In the genomic region with DNA sequence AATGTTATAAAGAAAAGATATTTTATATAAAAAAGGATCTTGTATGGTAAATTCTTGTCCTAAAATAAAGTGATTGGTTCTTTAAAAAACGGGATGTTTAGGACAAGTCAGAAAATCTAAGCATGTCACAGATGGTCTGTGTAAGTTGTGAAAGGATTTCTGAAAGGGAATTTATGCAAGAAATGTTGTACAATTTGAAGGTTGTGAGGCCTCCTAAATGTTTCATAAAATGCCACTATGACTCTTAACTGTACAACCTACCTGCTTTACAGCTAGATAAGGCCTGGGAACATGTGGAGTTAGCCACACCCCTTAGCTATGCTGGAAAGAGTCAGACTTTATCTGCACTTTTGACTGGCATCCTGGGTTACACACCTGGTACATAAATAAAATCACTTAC, we compare ENCODE assay signal across 36 cellular contexts.
"Had no signal": no experiment of that assay in that cellular context is flagged by ENCODE, and none has a peak within 500 bp of the region (broad histone marks: within the 10 kb centered on the region; RNA-seq: fewer than 3 reads in every experiment).

No MANE protein-coding gene starts in this region.

- H3K4me1 ChIP-seq: colonic mucosa had no signal

- H3K36me3 ChIP-seq: brain microvascular endothelial cell, cardiac muscle cell, colonic mucosa, MG63, WERI-Rb-1 had no signal

- H3K9me3 Mint-ChIP-seq: activated CD4-positive, alpha-beta memory T cell treated with anti-CD3 and anti-CD28 coated beads, Interleukin-2, amount 10 ng/mL, durations not matched to agents 7 days and 5 days; activated naive CD4-positive, alpha-beta T cell treated with anti-CD3 and anti-CD28 coated beads, Interleukin-2, amount 10 ng/mL, durations not matched to agents 7 days and 5 days; activated naive CD8-positive, alpha-beta T cell treated with anti-CD3 and anti-CD28 coated beads, Interleukin-2, amount 50 U/mL, for 24 hours; central memory CD8-positive, alpha-beta T cell had no signal

- H3K36me3 Mint-ChIP-seq: activated CD8-positive, alpha-beta memory T cell treated with anti-CD3 and anti-CD28 coated beads, Interleukin-2, amount 10 ng/mL, durations not matched to agents 7 days and 5 days; activated naive CD4-positive, alpha-beta T cell treated with anti-CD3 and anti-CD28 coated beads, Interleukin-2, amount 10 ng/mL, durations not matched to agents 7 days and 5 days; activated naive CD8-positive, alpha-beta T cell had no signal

- ATAC-seq: activated CD8-positive, alpha-beta memory T cell treated with anti-CD3 and anti-CD28 coated beads, Interleukin-2, amount 10 ng/mL, durations not matched to agents 7 days and 5 days; activated naive CD8-positive, alpha-beta T cell treated with anti-CD3 and anti-CD28 coated beads, Interleukin-2, amount 50 U/mL, for 24 hours had no signal

- H3K27ac ChIP-seq: brain microvascular endothelial cell, cardiac muscle cell, colonic mucosa, WERI-Rb-1 had no signal

- H3K9me3 ChIP-seq: colonic mucosa, MG63 had no signal

- H3K4me3 Mint-ChIP-seq: activated CD4-positive, alpha-beta memory T cell treated with anti-CD3 and anti-CD28 coated beads, Interleukin-2, amount 10 ng/mL, durations not matched to agents 7 days and 5 days; activated CD8-positive, alpha-beta memory T cell treated with anti-CD3 and anti-CD28 coated beads, Interleukin-2, amount 10 ng/mL, durations not matched to agents 7 days and 5 days; activated naive CD4-positive, alpha-beta T cell treated with anti-CD3 and anti-CD28 coated beads, Interleukin-2, amount 10 ng/mL, durations not matched to agents 7 days and 5 days; activated naive CD8-positive, alpha-beta T cell; activated naive CD8-positive, alpha-beta T cell treated with anti-CD3 and anti-CD28 coated beads, Interleukin-2, amount 50 U/mL, for 24 hours; central memory CD8-positive, alpha-beta T cell had no signal

- H3K27me3 ChIP-seq: brain microvascular endothelial cell, cardiac muscle cell, colonic mucosa, MG63 had no signal

- H3K27ac Mint-ChIP-seq: activated CD4-positive, alpha-beta memory T cell treated with anti-CD3 and anti-CD28 coated beads, Interleukin-2, amount 10 ng/mL, durations not matched to agents 7 days and 5 days; activated CD8-positive, alpha-beta memory T cell treated with anti-CD3 and anti-CD28 coated beads, Interleukin-2, amount 10 ng/mL, durations not matched to agents 7 days and 5 days; activated naive CD4-positive, alpha-beta T cell treated with anti-CD3 and anti-CD28 coated beads, Interleukin-2, amount 10 ng/mL, durations not matched to agents 7 days and 5 days; activated naive CD8-positive, alpha-beta T cell; activated naive CD8-positive, alpha-beta T cell treated with anti-CD3 and anti-CD28 coated beads, Interleukin-2, amount 50 U/mL, for 24 hours had no signal

- DNase-seq: activated CD4-positive, alpha-beta memory T cell treated with anti-CD3 and anti-CD28 coated beads, Interleukin-2, amount 10 ng/mL, durations not matched to agents 7 days and 5 days; activated CD4-positive, alpha-beta T cell treated with anti-CD3 and anti-CD28 coated beads for 1 hour; activated CD4-positive, alpha-beta T cell treated with anti-CD3 and anti-CD28 coated beads for 48 hours; activated CD4-positive, CD25-positive, alpha-beta regulatory T cell; activated CD8-positive, alpha-beta memory T cell treated with anti-CD3 and anti-CD28 coated beads for 24 hours; activated CD8-positive, alpha-beta memory T cell treated with anti-CD3 and anti-CD28 coated beads, Interleukin-2, amount 10 ng/mL, durations not matched to agents 7 days and 5 days; activated CD8-positive, alpha-beta memory T cell treated with anti-CD3 and anti-CD28 coated beads, Interleukin-2, amount 50 U/mL, for 48 hours; activated effector memory CD4-positive, alpha-beta T cell treated with Interleukin-2 at 50 U/mL for 16 hours; activated naive CD4-positive, alpha-beta T cell treated with anti-CD3 and anti-CD28 coated beads, Interleukin-2, amount 10 ng/mL, durations not matched to agents 7 days and 5 days; activated naive CD8-positive, alpha-beta T cell treated with anti-CD3 and anti-CD28 coated beads, Interleukin-2, amount 50 U/mL, for 24 hours; activated T-cell treated with anti-CD3 and anti-CD28 coated beads, Interleukin-2, amount 50 U/mL, for 48 hours; anterior cingulate cortex; brain microvascular endothelial cell; colonic mucosa; MG63; NCI-H1048; NCI-H1105 treated with DMSO at 0.1 percent for 48 hours; NCI-H1436; NCI-H1694; NCI-H1930; NCI-H2081 treated with DMSO at 0.1 percent for 48 hours; NCI-H2171 treated with DMSO at 0.1 percent for 48 hours; NCI-H2227 treated with DMSO at 0.1 percent for 48 hours; NCI-H446 treated with DMSO at 0.1 percent for 48 hours; NCI-H524; NCI-H69; NK-92 treated with Interleukin-12 subunit alpha and Interleukin-12 subunit beta, amount 100 ng/mL, for 24 hours; Right ventricle myocardium superior; SW 1271; T-helper 1 cell; T-helper 2 cell; T-helper 9 cell; WERI-Rb-1 had no signal

- H3K4me1 Mint-ChIP-seq: activated CD4-positive, alpha-beta memory T cell treated with anti-CD3 and anti-CD28 coated beads, Interleukin-2, amount 10 ng/mL, durations not matched to agents 7 days and 5 days; activated CD8-positive, alpha-beta memory T cell treated with anti-CD3 and anti-CD28 coated beads, Interleukin-2, amount 10 ng/mL, durations not matched to agents 7 days and 5 days; activated naive CD4-positive, alpha-beta T cell treated with anti-CD3 and anti-CD28 coated beads, Interleukin-2, amount 10 ng/mL, durations not matched to agents 7 days and 5 days; activated naive CD8-positive, alpha-beta T cell treated with anti-CD3 and anti-CD28 coated beads, Interleukin-2, amount 50 U/mL, for 24 hours; central memory CD8-positive, alpha-beta T cell had no signal

- H3K4me3 ChIP-seq: cardiac muscle cell, colonic mucosa, MG63 had no signal

- H3K27me3 Mint-ChIP-seq: activated CD4-positive, alpha-beta memory T cell treated with anti-CD3 and anti-CD28 coated beads, Interleukin-2, amount 10 ng/mL, durations not matched to agents 7 days and 5 days; activated CD8-positive, alpha-beta memory T cell treated with anti-CD3 and anti-CD28 coated beads, Interleukin-2, amount 10 ng/mL, durations not matched to agents 7 days and 5 days; activated naive CD4-positive, alpha-beta T cell treated with anti-CD3 and anti-CD28 coated beads, Interleukin-2, amount 10 ng/mL, durations not matched to agents 7 days and 5 days; activated naive CD8-positive, alpha-beta T cell; activated naive CD8-positive, alpha-beta T cell treated with anti-CD3 and anti-CD28 coated beads, Interleukin-2, amount 50 U/mL, for 24 hours; central memory CD8-positive, alpha-beta T cell had no signal
